In the genomic region with DNA sequence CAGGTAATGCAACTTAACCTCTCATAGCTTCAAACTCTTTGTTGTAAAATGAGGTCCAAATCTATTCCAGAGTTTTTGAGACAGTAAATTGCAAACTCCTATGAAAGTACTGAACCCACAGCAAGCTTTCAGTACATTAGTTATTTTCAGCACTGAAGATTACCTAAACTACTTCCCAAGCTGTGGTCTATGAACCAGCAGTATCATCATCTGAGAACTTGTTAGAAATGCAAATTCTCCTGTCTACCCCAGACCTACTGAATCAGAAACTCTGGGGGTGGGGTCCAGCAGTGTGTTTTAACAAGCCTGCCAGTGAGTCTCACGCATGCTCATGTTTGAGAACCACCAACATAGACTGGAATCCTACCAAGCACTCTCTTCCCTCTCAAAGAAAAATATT, we compare ENCODE assay signal across 16 cellular contexts.
A peak's percentile ranks its signal among the peaks of the same experiment; 100 is the strongest.
DNase-seq lines count a peak whose midpoint lies in the region; ATAC-seq and TF ChIP-seq lines count a peak whose summit lies in the region.
"Had no signal": no experiment of that assay in that cellular context is flagged by ENCODE, and none has a peak within 500 bp of the region (broad histone marks: within the 10 kb centered on the region; RNA-seq: fewer than 3 reads in every experiment).

No MANE protein-coding gene starts in this region.

- TF ChIP-seq CTCF in GM12865 (IDR thresholded peaks at IDR 0.05; ENCODE audit: insufficient read depth, low read depth, low read length, missing control alignments) = no peak

- H3K4me3 ChIP-seq in GM12865 (ENCODE audit: low read depth, low read length) = no peak overlapping the region
- H3K4me3 ChIP-seq: HAP-1, lung, skin epidermis, transverse colon had no signal

- ATAC-seq in GM19328 (IDR thresholded peaks at IDR 0.05; ENCODE audit: unreplicated experiment) = peak; percentile 92
- ATAC-seq in HG02588 (IDR thresholded peaks at IDR 0.05; ENCODE audit: unreplicated experiment) = peak; percentile 89
- ATAC-seq in HG03159 (IDR thresholded peaks at IDR 0.05; ENCODE audit: unreplicated experiment) = peak; percentile 89

- DNase-seq in GM12865 (ENCODE audit: low read depth) (peak; percentile 59), RKO (ENCODE audit: low spot score) (no peak), RPMI8226 (no peak)
- no peak for DNase-seq in stimulated activated CD4-positive, alpha-beta T cell treated with anti-CD3 and anti-CD28 coated beads, Interleukin-2, amount 100 ng/mL, for 48 hours
- no peak for DNase-seq in activated CD4-positive, CD25-positive, alpha-beta regulatory T cell treated with anti-CD3 and anti-CD28 coated beads, Interleukin-2, amount 50 U/mL, for 72 hours
- DNase-seq: 8988T; activated naive CD4-positive, alpha-beta T cell treated with anti-CD3 and anti-CD28 coated beads, Interleukin-2, amount 50 U/mL, for 16 hours; Caco-2; erythroblast; transverse colon had no signal
